In genomic region chr6:33173228-33174180, GRCh38 we compare ENCODE assay signal across 14 cellular contexts. TPM values are rescaled to one million over a fixed set of nuclear protein-coding genes. Genes with fewer than 3 reads are reported as not detected.
A peak's percentile ranks its signal among the peaks of the same experiment; 100 is the strongest.
DNase-seq lines count a peak whose midpoint lies in the region; ATAC-seq and TF ChIP-seq lines count a peak whose summit lies in the region.
"Had no signal": no experiment of that assay in that cellular context is flagged by ENCODE, and none has a peak within 500 bp of the region (broad histone marks: within the 10 kb centered on the region; RNA-seq: fewer than 3 reads in every experiment).

No MANE protein-coding gene starts in this region.

- peaks cover 0 to 3% of the 10 kb centered on the region in 2 experiments; a peak in 1 of 4 replicates for H3K4me1 ChIP-seq in SK-N-SH (ENCODE audit: control insufficient read depth in 1 of 2, insufficient read depth in 2 of 2, low read depth in 1 of 2, low read length in 1 of 2)
- peaks cover 0 to 3% of the 10 kb centered on the region in 2 donors for H3K4me1 ChIP-seq in neuronal stem cell (ENCODE audit: control insufficient read depth in 2 of 2, insufficient read depth in 1 of 2, low read depth in 1 of 2, low read length in 2 of 2)
- no peaks in the 10 kb centered on the region for H3K4me1 ChIP-seq in aorta (ENCODE audit: control insufficient read depth in 1 of 2, insufficient read depth in 2 of 2, low read length in 2 of 2)

- ATAC-seq in SK-N-SH treated with all-trans-retinoic acid at 6 μM for 48 hours, result peak; percentile 16; the same call in 1 of the 3 replicates
- no peak for ATAC-seq in aorta (ENCODE audit: low FRiP score)
- no peak for ATAC-seq in GM18868 (IDR thresholded peaks at IDR 0.05; ENCODE audit: unreplicated experiment)

- peak overlapping the region; percentile 93 for H3K4ac ChIP-seq in neuronal stem cell (ENCODE audit: low read length)

- H3K4me3 ChIP-seq in SK-N-SH (ENCODE audit: low read depth in 2 of 2, low read length in 1 of 2) (no peak overlapping the region), MG63 (no peak overlapping the region), neuronal stem cell (ENCODE audit: low read length in 2 of 2) (no peak overlapping the region), aorta (ENCODE audit: low read length in 2 of 2) (no peak overlapping the region)

- H2BK5ac ChIP-seq in neuronal stem cell (ENCODE audit: low read length), result no peak overlapping the region

- peaks cover 2% of the 10 kb centered on the region for H3K79me1 ChIP-seq in neuronal stem cell (ENCODE audit: low read depth, low read length)

- peak overlapping the region; percentile 65 for H4K8ac ChIP-seq in neuronal stem cell (ENCODE audit: low read depth, low read length)

- no peaks in the 10 kb centered on the region for H4K20me1 ChIP-seq in SK-N-SH (ENCODE audit: insufficient read depth)

- TF ChIP-seq RAD21 in SK-N-SH (IDR thresholded peaks at IDR 0.05; ENCODE audit: low read length), result no peak

- TF ChIP-seq EP300 in SK-N-SH (IDR thresholded peaks at IDR 0.05; ENCODE audit: borderline replicate concordance in 1 of 2, low read depth in 1 of 2, low read length in 1 of 2), result no peak

- CTCF ChIA-PET in SK-N-SH (lab: Yijun Ruan, JAX), result interaction anchor here (0.6 to 4.6 kb wide), 6 partner anchors 11 to 159 kb away, joined by 3 to 34 read pairs (median 11); no protein-coding TSS in a partner anchor

- no peak overlapping the region for H3K14ac ChIP-seq in neuronal stem cell (ENCODE audit: low read length)

- H3K27me3 ChIP-seq in SK-N-SH (ENCODE audit: insufficient read depth), result no peaks in the 10 kb centered on the region
- H3K27me3 ChIP-seq in MG63, result no peaks in the 10 kb centered on the region
- peaks cover 0 to 4% (median 0%) of the 10 kb centered on the region in 3 experiments for H3K27me3 ChIP-seq in neuronal stem cell (ENCODE audit: control insufficient read depth in 3 of 3, insufficient read depth in 3 of 3, low read depth in 1 of 3, low read length in 3 of 3)
- no peaks in the 10 kb centered on the region for H3K27me3 ChIP-seq in aorta (ENCODE audit: control insufficient read depth in 1 of 2, insufficient read depth in 2 of 2, low read length in 1 of 2)

- TF ChIP-seq CTCF in SK-N-SH (IDR thresholded peaks at IDR 0.05), result no peak

- no peak overlapping the region for H4K91ac ChIP-seq in neuronal stem cell (ENCODE audit: low read depth, low read length, poor library complexity)

- no peaks in the 10 kb centered on the region for H3K9me3 ChIP-seq in SK-N-SH
- H3K9me3 ChIP-seq in MG63, result no peaks in the 10 kb centered on the region
- H3K9me3 ChIP-seq in neuronal stem cell (replicated peaks in 1 of 2; ENCODE audit: control insufficient read depth in 2 of 2, insufficient read depth in 1 of 2, low read depth in 1 of 2, low read length in 2 of 2), result no peaks in the 10 kb centered on the region
- H3K9me3 ChIP-seq in aorta (ENCODE audit: control insufficient read depth, low read length), result no peaks in the 10 kb centered on the region

- peak overlapping the region; percentile 57 for H3K18ac ChIP-seq in neuronal stem cell (ENCODE audit: low read length)

- POLR2A ChIA-PET in SK-N-SH (lab: Yijun Ruan, JAX), result interaction anchor here (0.7 kb wide), 1 partner anchor 1498 kb away, joined by 6 read pairs; no protein-coding TSS in a partner anchor

- H3F3A ChIP-seq in SK-N-SH (replicated peaks; ENCODE audit: insufficient read depth), result no peaks in the 10 kb centered on the region

- H2BK120ac ChIP-seq in neuronal stem cell (ENCODE audit: low read depth, low read length), result no peak overlapping the region

- intact Hi-C loops in aorta (cut with DNase I), result no loop called here

- no peak overlapping the region for H2BK15ac ChIP-seq in neuronal stem cell (ENCODE audit: low read length)

- H2AFZ ChIP-seq in SK-N-SH (ENCODE audit: low read depth) (no peak overlapping the region), neuronal stem cell (ENCODE audit: low read length) (no peak overlapping the region)

- H3K27ac ChIP-seq in SK-N-SH (ENCODE audit: low read depth in 2 of 2, low read length in 1 of 2), result no peak overlapping the region
- no peak overlapping the region for H3K27ac ChIP-seq in neuronal stem cell (replicated peaks; ENCODE audit: low read length)
- H3K27ac ChIP-seq in aorta (ENCODE audit: low read depth in 1 of 2, low read length in 2 of 2), result no peak overlapping the region
- H3K27ac ChIP-seq: 22Rv1, C4-2B had no signal

- no peak overlapping the region for H3K9ac ChIP-seq in SK-N-SH
- H3K9ac ChIP-seq in neuronal stem cell (ENCODE audit: low read depth, low read length, poor library complexity), result peak overlapping the region; percentile 21

- H3K36me3 ChIP-seq in SK-N-SH (replicated peaks in 1 of 2; ENCODE audit: control insufficient read depth in 1 of 2, insufficient read depth in 2 of 2, low read length in 1 of 2), result no peaks in the 10 kb centered on the region
- no peaks in the 10 kb centered on the region for H3K36me3 ChIP-seq in MG63
- H3K36me3 ChIP-seq in neuronal stem cell (replicated peaks in 1 of 2; ENCODE audit: control insufficient read depth in 2 of 2, insufficient read depth in 2 of 2, low read length in 2 of 2), result no peaks in the 10 kb centered on the region
- no peaks in the 10 kb centered on the region for H3K36me3 ChIP-seq in aorta (ENCODE audit: control insufficient read depth in 1 of 2, insufficient read depth in 2 of 2, low read length in 1 of 2)

- H3K4me2 ChIP-seq in SK-N-SH (no peak overlapping the region), neuronal stem cell (ENCODE audit: insufficient read depth, low read length, poor library complexity, severe bottlenecking) (no peak overlapping the region)

- WGBS in SK-N-SH (ENCODE audit: low lambda C conversion rate), result 40% methylated on average over 12 of the region's 18 CpGs
- no CpG with 5 or more reads among the region's 18 CpGs for WGBS in neuronal stem cell (ENCODE audit: extremely low coverage in 2 of 2, insufficient read length in 2 of 2, insufficient replicate concordance in 1 of 2), 2 donors
- 78 to 79% methylated on average over 18 of the region's 18 CpGs for whole genome bisulfite sequencing in aorta, 2 donors

- no peak overlapping the region for H2BK12ac ChIP-seq in neuronal stem cell (ENCODE audit: low read length)

- peak overlapping the region; percentile 90 for H2AK5ac ChIP-seq in neuronal stem cell (ENCODE audit: low read depth, low read length)

- H3K79me2 ChIP-seq in SK-N-SH (ENCODE audit: insufficient read depth), result no peaks in the 10 kb centered on the region

- no peaks in the 10 kb centered on the region for H3K9me2 ChIP-seq in SK-N-SH

- no peak for DNase-seq in SK-N-SH
- DNase-seq in MG63, result peak; percentile 1
- no peak for DNase-seq in neuronal stem cell (ENCODE audit: low spot score)
- peak; percentile 26 to 37 for DNase-seq in aorta
- DNase-seq in kidney tubule cell (ENCODE audit: low spot score), result no peak
- no peak for DNase-seq in AG08395 (ENCODE audit: low spot score)
- DNase-seq: CD4-positive, alpha-beta memory T cell; DMS153; DMS79 treated with DMSO at 0.1 percent for 48 hours; GOT3 had no signal

- no peak overlapping the region for H3K23ac ChIP-seq in neuronal stem cell (ENCODE audit: low read depth, low read length, poor library complexity)

TF ChIP-seq in SK-N-SH treated with all-trans-retinoic acid at 6 μM for 48 hours, 23 proteins besides CTCF, POLR2A, EP300 and RAD21 (continues in another document):
- TF ChIP-seq ISL1 (CRISPR knock-in tag; IDR thresholded peaks at IDR 0.05), result no peak

TF ChIP-seq in SK-N-SH, 30 proteins besides CTCF, POLR2A, EP300 and RAD21 (continues in another document):
- TF ChIP-seq RXRA (IDR thresholded peaks at IDR 0.05; ENCODE audit: borderline replicate concordance, low read depth), result no peak
- TF ChIP-seq FOXM1 (IDR thresholded peaks at IDR 0.05; ENCODE audit: low read depth), result no peak
- TF ChIP-seq FOSL2 (IDR thresholded peaks at IDR 0.05; ENCODE audit: borderline replicate concordance, low read depth), result no peak
- no peak for TF ChIP-seq FOXJ3 (CRISPR knock-in tag; IDR thresholded peaks at IDR 0.05)

RNA-seq across cellular contexts. Expression of gene COL11A2, which starts 18.8 kb away (rescaled TPM):
- 0.99 and 1.1 TPM in 2 replicates for polyA plus RNA-seq in SK-N-SH (2012; rRNA removed)
- 0.17 and 0.30 TPM in 2 replicates for polyA plus RNA-seq in SK-N-SH (2012; cell fraction: cytosol; rRNA removed)
- polyA plus RNA-seq in SK-N-SH (2012; cell fraction: nucleus; rRNA removed), result 11.9 TPM in 2 replicates
- 0.99 and 2.6 TPM in 2 replicates for total RNA-seq in MG63 (2014; rRNA removed; shearing (Covaris generic); ENCODE audit: low replicate concordance)
- 0.86 TPM for polyA plus RNA-seq in neuronal stem cell (2013, experiment 1 of 2)
- 0.82 TPM for polyA plus RNA-seq in neuronal stem cell (2013, experiment 2 of 2)
- total RNA-seq in aorta, result 1 to 10 TPM; 1.6 to 1.7 TPM
- polyA plus RNA-seq in aorta, result 1 to 10 TPM in 1 of 2 donors, under 1 TPM in 1; 0.13 to 3.6 TPM

RNA-seq across cellular contexts. Expression of gene RXRB, which starts 27.0 kb away (rescaled TPM):
- polyA plus RNA-seq in SK-N-SH (2012; rRNA removed) (45.8 and 61.0 TPM in 2 replicates), aorta (100 to 1,000 TPM in 1 of 2 donors, 10 to 100 TPM in 1; 14.1 to 120 TPM)
- 17.8 and 27.5 TPM in 2 replicates for polyA plus RNA-seq in SK-N-SH (2012; cell fraction: cytosol; rRNA removed)
- 154 and 237 TPM in 2 replicates for polyA plus RNA-seq in SK-N-SH (2012; cell fraction: nucleus; rRNA removed)
- 43.6 and 58.8 TPM in 2 replicates for total RNA-seq in MG63 (2014; rRNA removed; shearing (Covaris generic); ENCODE audit: low replicate concordance)
- polyA plus RNA-seq in neuronal stem cell (2013, experiment 1 of 2), result 18.7 TPM
- 18.1 TPM for polyA plus RNA-seq in neuronal stem cell (2013, experiment 2 of 2)
- 10 to 100 TPM; 51.6 to 55.4 TPM for total RNA-seq in aorta

RNA-seq across cellular contexts. Expression of gene SLC39A7, which starts 27.2 kb away (rescaled TPM):
- polyA plus RNA-seq in SK-N-SH (2012; rRNA removed) (129 and 138 TPM in 2 replicates), aorta (100 to 1,000 TPM in 1 of 2 donors, 10 to 100 TPM in 1; 59.7 to 102 TPM)
- 125 and 141 TPM in 2 replicates for polyA plus RNA-seq in SK-N-SH (2012; cell fraction: cytosol; rRNA removed)
- polyA plus RNA-seq in SK-N-SH (2012; cell fraction: nucleus; rRNA removed), result 115 and 121 TPM in 2 replicates
- 397 and 459 TPM in 2 replicates for total RNA-seq in MG63 (2014; rRNA removed; shearing (Covaris generic); ENCODE audit: low replicate concordance)
- polyA plus RNA-seq in neuronal stem cell (2013, experiment 1 of 2), result 42.0 TPM
- 40.1 TPM for polyA plus RNA-seq in neuronal stem cell (2013, experiment 2 of 2)
- total RNA-seq in aorta, result 10 to 100 TPM; 86.9 to 90.3 TPM

RNA-seq across cellular contexts. Expression of gene HSD17B8, which starts 31.0 kb away (rescaled TPM):
- 33.5 and 37.5 TPM in 2 replicates for polyA plus RNA-seq in SK-N-SH (2012; rRNA removed)
- 21.5 and 28.7 TPM in 2 replicates for polyA plus RNA-seq in SK-N-SH (2012; cell fraction: cytosol; rRNA removed)
- polyA plus RNA-seq in SK-N-SH (2012; cell fraction: nucleus; rRNA removed), result 51.3 and 79.0 TPM in 2 replicates
- not detected in 2 replicates for total RNA-seq in MG63 (2014; rRNA removed; shearing (Covaris generic); ENCODE audit: low replicate concordance)
- 8.2 TPM for polyA plus RNA-seq in neuronal stem cell (2013, experiment 1 of 2)
- 8.3 TPM for polyA plus RNA-seq in neuronal stem cell (2013, experiment 2 of 2)
- total RNA-seq in aorta, result 1 to 10 TPM; 2.7 to 4.4 TPM
- 1 to 10 TPM; 4.4 to 8.8 TPM for polyA plus RNA-seq in aorta

RNA-seq across cellular contexts. Expression of gene RING1, which starts 34.8 kb away (rescaled TPM):
- 55.1 and 61.3 TPM in 2 replicates for polyA plus RNA-seq in SK-N-SH (2012; rRNA removed)
- 30.4 and 40.3 TPM in 2 replicates for polyA plus RNA-seq in SK-N-SH (2012; cell fraction: cytosol; rRNA removed)
- 158 and 191 TPM in 2 replicates for polyA plus RNA-seq in SK-N-SH (2012; cell fraction: nucleus; rRNA removed)
- total RNA-seq in MG63 (2014; rRNA removed; shearing (Covaris generic); ENCODE audit: low replicate concordance), result 77.7 and 171 TPM in 2 replicates
- 47.3 TPM for polyA plus RNA-seq in neuronal stem cell (2013, experiment 1 of 2)
- 47.9 TPM for polyA plus RNA-seq in neuronal stem cell (2013, experiment 2 of 2)
- total RNA-seq in aorta, result 10 to 100 TPM; 34.1 to 38.1 TPM
- 10 to 100 TPM; 26.4 to 64.0 TPM for polyA plus RNA-seq in aorta

Comparison
In these comparisons a context has a peak if more than half of its experiments do, and no peak if none do; other contexts are left out.
1. DNase-seq: peak in MG63 (single experiment) and aorta (2 of 2); none in SK-N-SH (single experiment), neuronal stem cell (single experiment), kidney tubule cell (single experiment) and AG08395 (single experiment).